ENCODE assay signal across 18 cellular contexts in the genomic region with DNA sequence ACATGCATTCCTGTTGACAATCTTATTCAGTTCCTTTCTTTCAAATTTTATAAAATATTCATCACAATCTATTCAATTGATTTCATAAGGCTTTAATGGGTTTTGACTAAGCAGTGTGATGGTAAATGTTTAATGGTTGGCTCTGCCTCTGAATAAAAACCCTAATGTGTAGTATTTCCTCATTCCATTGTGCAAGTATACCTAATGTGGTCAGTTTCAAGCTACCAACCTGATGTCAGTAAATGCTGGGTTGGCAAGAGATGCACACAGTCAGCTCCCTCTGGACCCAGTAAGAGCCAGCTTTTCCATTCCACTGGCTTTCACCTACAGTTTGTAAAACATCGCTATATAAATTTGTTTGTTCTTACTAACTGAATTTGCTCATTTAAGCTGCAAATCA. TPM values are rescaled to one million over a fixed set of nuclear protein-coding genes. Genes with fewer than 3 reads are reported as not detected.
DNase-seq lines count a peak whose midpoint lies in the region; ATAC-seq, FAIRE-seq and TF ChIP-seq lines count a peak whose summit lies in the region.
"Had no signal": no experiment of that assay in that cellular context is flagged by ENCODE, and none has a peak within 500 bp of the region (broad histone marks: within the 10 kb centered on the region; RNA-seq: fewer than 3 reads in every experiment).

No MANE protein-coding gene starts in this region.

- H3K36me3 ChIP-seq in bronchial epithelial cell (ENCODE audit: control insufficient read depth, insufficient read depth, low read length) (no peaks in the 10 kb centered on the region), tibial nerve (peaks cover 0 to 7% (median 0%) of the 10 kb centered on the region in 3 donors)

- H3K4me3 Mint-ChIP-seq in Calu3 (ENCODE audit: low read depth, unreplicated experiment) (no peak overlapping the region), nephron (no peak overlapping the region)

- CTCF ChIA-PET in Calu3 (lab: Charles Lee) = interaction anchor here (1.1 to 2.1 kb wide), 2 partner anchors 54 to 101 kb away, joined by 3 to 8 read pairs; a partner anchor contains a TSS

- 93 to 100% methylated on average over 1 of the region's 1 CpG for WGBS in tibial nerve, 2 donors

- BruUV-seq in Calu3 (replicated peaks; lab: Mats Ljungman, UMichigan) = no TSS peak

- intact Hi-C loops in Calu3 (cut with micrococcal nuclease; ENCODE audit: unreplicated experiment) = loop anchor here (5.0 kb wide), 1 partner anchor 50 kb away; no protein-coding TSS in a partner anchor

- TF ChIP-seq CTCF in Calu3 (IDR thresholded peaks at IDR 0.05; ENCODE audit: unreplicated experiment) (no peak), bronchial epithelial cell (IDR thresholded peaks at IDR 0.05; ENCODE audit: insufficient read depth, low read length, severe bottlenecking) (no peak), nephron (IDR thresholded peaks at IDR 0.05; ENCODE audit: unreplicated experiment in 3 of 3) (no peak), tibial nerve (IDR thresholded peaks at IDR 0.05) (no peak)

- DNase-seq in Calu3 = peak; percentile 41
- peak; percentile 48 for DNase-seq in LHCN-M2 (ENCODE audit: low read depth)
- DNase-seq in bronchial epithelial cell (ENCODE audit: low read depth) = peak; percentile 60
- no peak for DNase-seq in GOT3 (lab: John Stamatoyannopoulos, UW)
- DNase-seq in tibial nerve (ENCODE audit: low spot score in 2 of 2) = no peak
- DNase-seq: EL, H7, MV-4-11, NCI-H1417 treated with DMSO at 0.1 percent for 48 hours, NCI-H2029 treated with DMSO at 0.1 percent for 48 hours, NCI-H510A, NCI-H82 had no signal

- H3K27me3 ChIP-seq in bronchial epithelial cell (ENCODE audit: control insufficient read depth, insufficient read depth, low read length) (no peaks in the 10 kb centered on the region), tibial nerve (no peaks in the 10 kb centered on the region)

- no peaks in the 10 kb centered on the region for H3K9me3 ChIP-seq in tibial nerve
- H3K9me3 ChIP-seq: A549 had no signal

- peak overlapping the region; percentile 74 for H3K27ac Mint-ChIP-seq in Calu3 (ENCODE audit: unreplicated experiment)
- peak overlapping the region in 2 of 3 experiments; percentile 11 to 86 for H3K27ac Mint-ChIP-seq in nephron

- no peaks in the 10 kb centered on the region for H3K4me1 ChIP-seq in tibial nerve
- H3K4me1 ChIP-seq: A549 had no signal

- H3K36me3 Mint-ChIP-seq in Calu3 (ENCODE audit: insufficient read depth, unreplicated experiment) = no peaks in the 10 kb centered on the region
- H3K36me3 Mint-ChIP-seq in nephron (ENCODE audit: low read depth) = no peaks in the 10 kb centered on the region

- no peak overlapping the region for H3K27ac ChIP-seq in tibial nerve
- H3K27ac ChIP-seq: A549, C4-2B, SK-N-MC had no signal

- FAIRE-seq in bronchial epithelial cell (lab: Jason Lieb, UNC) = no peak

- TF ChIP-seq POLR2A in tibial nerve (IDR thresholded peaks at IDR 0.05) = no peak

- no peak for ATAC-seq in HG03108 (IDR thresholded peaks at IDR 0.05; ENCODE audit: unreplicated experiment)
- ATAC-seq: A549, Right ventricle myocardium inferior had no signal

- H3K9me3 Mint-ChIP-seq in Calu3 (ENCODE audit: low read depth, unreplicated experiment) (no peaks in the 10 kb centered on the region), nephron (no peaks in the 10 kb centered on the region)

- H3K4me3 ChIP-seq in bronchial epithelial cell (ENCODE audit: low read depth, low read length) (no peak overlapping the region), tibial nerve (no peak overlapping the region)
- H3K4me3 ChIP-seq: A549, SK-N-MC had no signal

- H3K27me3 Mint-ChIP-seq in Calu3 (ENCODE audit: unreplicated experiment) (no peaks in the 10 kb centered on the region), nephron (ENCODE audit: low read depth) (no peaks in the 10 kb centered on the region)

- TF ChIP-seq EP300 in tibial nerve (IDR thresholded peaks at IDR 0.05) = no peak

- H3K4me1 Mint-ChIP-seq in Calu3 (ENCODE audit: low read depth, unreplicated experiment) = peaks cover 48% of the 10 kb centered on the region
- peaks cover 33% of the 10 kb centered on the region for H3K4me1 Mint-ChIP-seq in nephron

RNA-seq across cellular contexts. Expression of a gene that starts 53.9 kb away (rescaled TPM):
- 6.7 and 7.2 TPM in 2 replicates for total RNA-seq in Calu3 (2022)
- total RNA-seq in LHCN-M2 (2014; rRNA removed) = 6.6 and 9.9 TPM in 2 replicates
- polyA plus RNA-seq in LHCN-M2 (2012) = 1.3 TPM
- total RNA-seq in bronchial epithelial cell = 4.2 and 4.7 TPM in 2 replicates
- 10 to 100 TPM in 2 of 4 donors, 1 to 10 TPM in 2; 6.1 to 16.8 (median 12.3) TPM for total RNA-seq in tibial nerve

RNA-seq across cellular contexts. Expression of a gene that starts 54.1 kb away (rescaled TPM):
- total RNA-seq in Calu3 (2022) (51.7 and 55.8 TPM in 2 replicates), LHCN-M2 (2014; rRNA removed) (57.1 and 67.3 TPM in 2 replicates), bronchial epithelial cell (58.4 and 77.8 TPM in 2 replicates), tibial nerve (100 to 1,000 TPM in 1 of 4 donors, 10 to 100 TPM in 3; 40.6 to 107 (median 60.5) TPM)
- 21.2 TPM for polyA plus RNA-seq in LHCN-M2 (2012)

Comparison
In these comparisons a context has a peak if more than half of its experiments do, and no peak if none do; other contexts are left out.
1. DNase-seq: peak in Calu3 (single experiment), LHCN-M2 (single experiment) and bronchial epithelial cell (single experiment); none in GOT3 (single experiment) and tibial nerve (0 of 2).